ENCODE assay signal across 23 cellular contexts in the genomic region with DNA sequence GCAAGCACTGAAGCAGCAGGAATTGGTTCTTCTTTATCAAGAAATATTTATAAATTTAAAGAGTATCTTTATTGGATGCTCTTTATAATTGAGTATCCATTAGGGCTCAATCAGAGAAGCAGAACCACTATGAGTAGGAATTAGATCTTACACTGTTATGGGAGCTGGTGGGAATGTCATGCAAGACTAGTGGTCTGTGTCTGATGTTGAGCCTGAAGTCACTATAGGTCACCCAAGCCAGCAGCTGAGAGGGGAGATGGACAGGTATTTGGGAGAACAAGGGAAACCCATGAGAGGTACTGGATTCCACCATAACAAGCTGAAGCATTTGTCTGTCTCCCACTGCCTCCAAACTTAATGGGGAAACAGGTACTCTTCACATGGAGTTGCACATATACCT.
"Had no signal": no experiment of that assay in that cellular context is flagged by ENCODE, and none has a peak within 500 bp of the region (broad histone marks: within the 10 kb centered on the region; RNA-seq: fewer than 3 reads in every experiment).

No MANE protein-coding gene starts in this region.

- H3K4me3 ChIP-seq: heart left ventricle, left ventricle myocardium inferior, neural progenitor cell, ovary, sigmoid colon, spleen, tibial nerve, uterus had no signal

- H3K27ac ChIP-seq: heart left ventricle, left ventricle myocardium inferior, neural progenitor cell, neutrophil, ovary, sigmoid colon, spleen, tibial nerve, uterus had no signal

- FAIRE-seq: islet of Langerhans, kidney, small intestine had no signal

- H3K27me3 ChIP-seq: heart left ventricle, neural progenitor cell, ovary, sigmoid colon, spleen, tibial nerve, uterus had no signal

- H3K9me3 ChIP-seq: heart left ventricle, left ventricle myocardium inferior, neutrophil, ovary, sigmoid colon, spleen, tibial nerve, uterus had no signal

- H3K36me3 ChIP-seq: heart left ventricle, left ventricle myocardium inferior, neural progenitor cell, neutrophil, ovary, sigmoid colon, spleen, tibial nerve, uterus had no signal

- H2AFZ ChIP-seq: neural progenitor cell had no signal

- H3K4me2 ChIP-seq: neural progenitor cell had no signal

- ATAC-seq: heart left ventricle; natural killer cell; right cardiac atrium; stimulated activated effector memory CD8-positive, alpha-beta T cell treated with anti-CD3 and anti-CD28 coated beads, Interleukin-12 subunit alpha, Interleukin-12 subunit beta, amount 100 ng/mL, for 72 hours had no signal

- H3K9ac ChIP-seq: neural progenitor cell had no signal

- DNase-seq: heart left ventricle; hypothalamus; immature natural killer cell; kidney; left ventricle myocardium inferior; naive B cell; natural killer cell; nephron progenitor cell; occipital lobe; ovary; retina; right cardiac atrium; sigmoid colon; small intestine; spleen; stimulated activated CD4-positive, alpha-beta T cell treated with anti-CD3 and anti-CD28 coated beads, Interleukin-4, amount 100 ng/mL, for 24 hours; stimulated activated naive CD4-positive, alpha-beta T cell; uterus had no signal

- H3K4me1 ChIP-seq: heart left ventricle, left ventricle myocardium inferior, spleen, tibial nerve, uterus had no signal
